Comparison of ENCODE assay signal across 1 cellular context in the genomic region with DNA sequence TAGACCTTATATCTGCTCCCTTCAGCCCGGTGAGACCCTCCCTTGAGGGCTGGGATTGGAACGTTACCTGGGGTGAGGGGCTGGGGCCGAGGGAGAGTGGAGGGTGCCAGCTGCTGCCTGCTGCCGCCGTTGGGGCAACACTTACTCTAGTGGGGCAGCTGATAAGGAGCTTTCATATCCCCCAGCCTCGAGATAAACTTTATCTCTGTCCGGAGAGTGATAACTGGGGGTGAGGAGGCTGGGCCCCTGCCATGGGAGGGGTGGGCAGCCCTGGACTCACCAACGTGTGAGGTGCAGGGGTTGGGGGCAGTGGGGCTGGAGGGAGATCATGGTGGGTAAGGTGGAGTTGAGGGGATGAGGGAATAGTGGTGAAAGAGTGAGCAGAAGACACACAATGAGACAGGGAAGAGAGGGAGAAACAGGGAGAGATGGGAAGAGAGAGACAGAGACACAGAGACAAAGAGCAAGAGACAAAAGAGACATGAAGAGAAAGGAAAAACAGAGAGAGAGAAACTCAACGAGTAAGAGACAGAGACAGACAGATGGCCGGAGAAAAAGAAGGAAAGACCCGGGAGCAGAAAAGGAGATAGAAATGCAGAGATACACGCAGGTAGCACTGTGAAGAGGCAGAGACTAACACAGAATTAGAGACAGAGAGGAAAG.
TF ChIP-seq lines count a peak whose summit lies in the region.

No MANE protein-coding gene starts in this region.

TF ChIP-seq in K562, 482 proteins besides CTCF, POLR2A, EP300 and RAD21 (continued from another document):
- TF ChIP-seq, protein P1, sequence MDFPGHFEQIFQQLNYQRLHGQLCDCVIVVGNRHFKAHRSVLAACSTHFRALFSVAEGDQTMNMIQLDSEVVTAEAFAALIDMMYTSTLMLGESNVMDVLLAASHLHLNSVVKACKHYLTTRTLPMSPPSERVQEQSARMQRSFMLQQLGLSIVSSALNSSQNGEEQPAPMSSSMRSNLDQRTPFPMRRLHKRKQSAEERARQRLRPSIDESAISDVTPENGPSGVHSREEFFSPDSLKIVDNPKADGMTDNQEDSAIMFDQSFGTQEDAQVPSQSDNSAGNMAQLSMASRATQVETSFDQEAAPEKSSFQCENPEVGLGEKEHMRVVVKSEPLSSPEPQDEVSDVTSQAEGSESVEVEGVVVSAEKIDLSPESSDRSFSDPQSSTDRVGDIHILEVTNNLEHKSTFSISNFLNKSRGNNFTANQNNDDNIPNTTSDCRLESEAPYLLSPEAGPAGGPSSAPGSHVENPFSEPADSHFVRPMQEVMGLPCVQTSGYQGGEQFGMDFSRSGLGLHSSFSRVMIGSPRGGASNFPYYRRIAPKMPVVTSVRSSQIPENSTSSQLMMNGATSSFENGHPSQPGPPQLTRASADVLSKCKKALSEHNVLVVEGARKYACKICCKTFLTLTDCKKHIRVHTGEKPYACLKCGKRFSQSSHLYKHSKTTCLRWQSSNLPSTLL (IDR thresholded peaks at IDR 0.05), result peak; percentile 22; the same call in 1 of the 2 replicates
- TF ChIP-seq CREB5 (CRISPR knock-in tag; IDR thresholded peaks at IDR 0.05) (no peak), HDAC1 (IDR thresholded peaks at IDR 0.05) (0 out of 4 replicates have a peak, but pooled peaks of 1 of the 2 experiments have one; percentile 19), THRAP3 (IDR thresholded peaks at IDR 0.05; ENCODE audit: borderline replicate concordance) (no peak), ASH1L (IDR thresholded peaks at IDR 0.05; ENCODE audit: borderline replicate concordance, low read depth, partially characterized antibody) (no peak), PHF8 (IDR thresholded peaks at IDR 0.05; ENCODE audit: borderline replicate concordance, low read length) (no peak), MAX (CRISPR knock-in tag; IDR thresholded peaks at IDR 0.05) (no peak), FOXJ3 (CRISPR knock-in tag; IDR thresholded peaks at IDR 0.05) (no peak), HLTF (IDR thresholded peaks at IDR 0.05) (peak; percentile 18; the same call in 1 of the 2 replicates), SAFB2 (IDR thresholded peaks at IDR 0.05; ENCODE audit: borderline replicate concordance, low read depth, low read length, severe bottlenecking) (no peak), TGIF2 (CRISPR knock-in tag; IDR thresholded peaks at IDR 0.05) (no peak), VEZF1 (CRISPR knock-in tag; IDR thresholded peaks at IDR 0.05) (peak; percentile 48), LARP7 (IDR thresholded peaks at IDR 0.05) (peak; percentile 90), TFAP4 (CRISPR knock-in tag; IDR thresholded peaks at IDR 0.05; ENCODE audit: borderline replicate concordance) (no peak), ZNF512 (tag; IDR thresholded peaks at IDR 0.05) (peak; percentile 50; the same call in 1 of the 2 replicates), POLR3G (IDR thresholded peaks at IDR 0.05; ENCODE audit: extremely low read depth, insufficient read length, insufficient replicate concordance) (no peak), SRF (CRISPR knock-in tag; IDR thresholded peaks at IDR 0.05) (no peak), SNIP1 (IDR thresholded peaks at IDR 0.05; ENCODE audit: low read depth) (peak; percentile 51; the same call in 1 of the 2 replicates), NR2C2 (CRISPR knock-in tag; IDR thresholded peaks at IDR 0.05) (no peak), NR2C2 (tag; IDR thresholded peaks at IDR 0.05) (peak; percentile 1; the same call in 1 of the 2 replicates), TCF3 (CRISPR knock-in tag; IDR thresholded peaks at IDR 0.05) (no peak), GABPB1 (CRISPR knock-in tag; IDR thresholded peaks at IDR 0.05) (no peak), RNF2 (IDR thresholded peaks at IDR 0.05) (no peak)
- TF ChIP-seq, protein P2, sequence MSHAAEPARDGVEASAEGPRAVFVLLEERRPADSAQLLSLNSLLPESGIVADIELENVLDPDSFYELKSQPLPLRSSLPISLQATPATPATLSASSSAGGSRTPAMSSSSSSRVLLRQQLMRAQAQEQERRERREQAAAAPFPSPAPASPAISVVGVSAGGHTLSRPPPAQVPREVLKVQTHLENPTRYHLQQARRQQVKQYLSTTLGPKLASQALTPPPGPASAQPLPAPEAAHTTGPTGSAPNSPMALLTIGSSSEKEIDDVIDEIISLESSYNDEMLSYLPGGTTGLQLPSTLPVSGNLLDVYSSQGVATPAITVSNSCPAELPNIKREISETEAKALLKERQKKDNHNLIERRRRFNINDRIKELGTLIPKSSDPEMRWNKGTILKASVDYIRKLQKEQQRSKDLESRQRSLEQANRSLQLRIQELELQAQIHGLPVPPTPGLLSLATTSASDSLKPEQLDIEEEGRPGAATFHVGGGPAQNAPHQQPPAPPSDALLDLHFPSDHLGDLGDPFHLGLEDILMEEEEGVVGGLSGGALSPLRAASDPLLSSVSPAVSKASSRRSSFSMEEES (CRISPR knock-in tag; IDR thresholded peaks at IDR 0.05), result no peak
- TF ChIP-seq, protein P3, sequence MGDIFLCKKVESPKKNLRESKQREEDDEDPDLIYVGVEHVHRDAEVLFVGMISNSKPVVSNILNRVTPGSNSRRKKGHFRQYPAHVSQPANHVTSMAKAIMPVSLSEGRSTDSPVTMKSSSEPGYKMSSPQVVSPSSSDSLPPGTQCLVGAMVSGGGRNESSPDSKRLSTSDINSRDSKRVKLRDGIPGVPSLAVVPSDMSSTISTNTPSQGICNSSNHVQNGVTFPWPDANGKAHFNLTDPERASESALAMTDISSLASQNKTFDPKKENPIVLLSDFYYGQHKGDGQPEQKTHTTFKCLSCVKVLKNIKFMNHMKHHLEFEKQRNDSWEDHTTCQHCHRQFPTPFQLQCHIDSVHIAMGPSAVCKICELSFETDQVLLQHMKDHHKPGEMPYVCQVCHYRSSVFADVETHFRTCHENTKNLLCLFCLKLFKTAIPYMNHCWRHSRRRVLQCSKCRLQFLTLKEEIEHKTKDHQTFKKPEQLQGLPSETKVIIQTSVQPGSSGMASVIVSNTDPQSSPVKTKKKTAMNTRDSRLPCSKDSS (IDR thresholded peaks at IDR 0.05; ENCODE audit: low read depth, partially characterized antibody), result no peak
- TF ChIP-seq, protein P4, sequence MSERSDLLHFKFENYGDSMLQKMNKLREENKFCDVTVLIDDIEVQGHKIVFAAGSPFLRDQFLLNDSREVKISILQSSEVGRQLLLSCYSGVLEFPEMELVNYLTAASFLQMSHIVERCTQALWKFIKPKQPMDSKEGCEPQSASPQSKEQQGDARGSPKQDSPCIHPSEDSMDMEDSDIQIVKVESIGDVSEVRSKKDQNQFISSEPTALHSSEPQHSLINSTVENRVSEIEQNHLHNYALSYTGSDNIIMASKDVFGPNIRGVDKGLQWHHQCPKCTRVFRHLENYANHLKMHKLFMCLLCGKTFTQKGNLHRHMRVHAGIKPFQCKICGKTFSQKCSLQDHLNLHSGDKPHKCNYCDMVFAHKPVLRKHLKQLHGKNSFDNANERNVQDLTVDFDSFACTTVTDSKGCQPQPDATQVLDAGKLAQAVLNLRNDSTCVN (CRISPR knock-in tag; IDR thresholded peaks at IDR 0.05), result 0 out of 2 replicates have a peak, but pooled peaks have one; percentile 65
